Comparison of ENCODE assay signal across 10 cellular contexts in the genomic region with DNA sequence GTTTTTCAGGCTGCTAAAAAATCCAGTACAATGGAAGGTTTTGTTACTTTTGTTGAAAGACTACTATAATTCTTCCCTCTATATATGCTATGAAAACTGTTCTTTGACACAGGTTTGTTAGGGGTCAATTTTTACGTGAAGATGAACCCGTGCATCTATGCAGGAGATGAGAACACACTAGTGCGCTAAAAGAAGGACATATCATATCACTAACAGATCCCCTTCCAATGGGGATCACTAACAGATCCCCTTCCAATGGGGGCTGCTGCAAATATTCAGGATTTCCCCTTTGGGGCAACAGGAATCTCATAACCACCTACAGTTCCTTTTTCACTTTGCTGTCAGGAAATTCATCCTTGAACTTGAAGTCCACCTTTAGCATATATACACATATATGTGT.
"Had no signal": no experiment of that assay in that cellular context is flagged by ENCODE, and none has a peak within 500 bp of the region (broad histone marks: within the 10 kb centered on the region; RNA-seq: fewer than 3 reads in every experiment).

No MANE protein-coding gene starts in this region.

- DNase-seq: H9, HCEC 1CT, HFFc6, Kasumi-1, KBM-7 had no signal

- H2AFZ ChIP-seq: GM23338 had no signal

- H3K9ac ChIP-seq: KMS-11 had no signal

- H3K4me2 ChIP-seq: GM23338, KMS-11 had no signal

- H3K4me3 ChIP-seq: GM23338 had no signal

- FAIRE-seq: H1, H54, HepG2 had no signal

- H3K27ac ChIP-seq: KMS-11 had no signal
